ENCODE assay signal across 23 cellular contexts in the genomic region with DNA sequence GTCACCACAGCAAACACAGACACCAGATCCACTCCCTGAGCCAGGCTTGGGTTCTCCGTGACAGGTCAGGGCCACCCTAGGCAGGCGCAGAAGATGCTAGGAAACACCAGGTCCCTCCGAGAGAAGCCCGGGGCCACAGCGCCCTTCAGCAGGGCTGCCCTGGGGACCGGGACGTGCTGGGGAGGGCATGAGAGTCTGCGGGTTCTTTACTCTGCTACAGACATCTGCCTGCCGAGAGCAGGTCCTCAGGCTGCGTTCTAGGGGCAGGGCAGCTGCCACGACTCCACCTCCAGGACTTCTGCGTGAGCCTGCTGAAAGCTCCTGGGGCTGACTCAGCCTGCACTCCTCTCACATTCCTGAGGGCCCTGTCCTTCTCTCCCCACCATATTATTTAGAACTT. TPM values are rescaled to one million over a fixed set of nuclear protein-coding genes. Genes with fewer than 3 reads are reported as not detected.
A peak's percentile ranks its signal among the peaks of the same experiment; 100 is the strongest.
DNase-seq lines count a peak whose midpoint lies in the region; ATAC-seq and TF ChIP-seq lines count a peak whose summit lies in the region.
"Had no signal": no experiment of that assay in that cellular context is flagged by ENCODE, and none has a peak within 500 bp of the region (broad histone marks: within the 10 kb centered on the region; RNA-seq: fewer than 3 reads in every experiment).

No MANE protein-coding gene starts in this region.

- H3K27me3 ChIP-seq in mesendoderm (ENCODE audit: insufficient read depth, low read length, poor library complexity) (no peaks in the 10 kb centered on the region), upper lobe of right lung (no peaks in the 10 kb centered on the region)
- H3K27me3 ChIP-seq: BLaER1, brain microvascular endothelial cell, dorsolateral prefrontal cortex had no signal

- no peak overlapping the region for H3K9ac ChIP-seq in mesendoderm (ENCODE audit: low read length)
- H3K9ac ChIP-seq: BLaER1 had no signal

- no peaks in the 10 kb centered on the region for H3K9me3 ChIP-seq in upper lobe of right lung
- H3K9me3 ChIP-seq: BLaER1 had no signal

- H3K27ac ChIP-seq in coronary artery (no peak overlapping the region), mesendoderm (ENCODE audit: low read depth, low read length) (no peak overlapping the region), upper lobe of right lung (no peak overlapping the region)
- H3K27ac ChIP-seq: BLaER1, brain microvascular endothelial cell, dorsolateral prefrontal cortex, epithelial cell of prostate had no signal

- WGBS in mesendoderm (ENCODE audit: extremely low coverage, insufficient coverage, low lambda C conversion rate), result no CpG with 5 or more reads among the region's 12 CpGs

- no peak overlapping the region for H2BK15ac ChIP-seq in mesendoderm (replicated peaks; ENCODE audit: low read depth)

- H3K4me1 ChIP-seq in mesendoderm (ENCODE audit: control insufficient read depth, low read depth, low read length) (no peaks in the 10 kb centered on the region), upper lobe of right lung (no peaks in the 10 kb centered on the region)

- no peak overlapping the region for H4K8ac ChIP-seq in mesendoderm (ENCODE audit: low read depth, low read length)

- no peaks in the 10 kb centered on the region for H3K79me2 ChIP-seq in mesendoderm (ENCODE audit: control insufficient read depth, insufficient read depth, low read length)

- no peak overlapping the region for H2BK5ac ChIP-seq in mesendoderm (ENCODE audit: low read length)

- H3K4me2 ChIP-seq in mesendoderm (ENCODE audit: low read length), result no peak overlapping the region
- H3K4me2 ChIP-seq: BLaER1 had no signal

- H3K4me3 ChIP-seq in coronary artery, result no peak overlapping the region
- no peak overlapping the region for H3K4me3 ChIP-seq in mesendoderm (ENCODE audit: low read length)
- no peak overlapping the region for H3K4me3 ChIP-seq in upper lobe of right lung
- H3K4me3 ChIP-seq: BLaER1, dorsolateral prefrontal cortex had no signal

- intact Hi-C loops in cardiac septum (cut with DNase I), result no loop called here
- intact Hi-C loops in Right ventricle myocardium inferior (cut with DNase I), result no loop called here
- intact Hi-C loops in upper lobe of right lung (cut with DNase I), result no loop called here

- no peak overlapping the region for H4K5ac ChIP-seq in mesendoderm (ENCODE audit: low read length)

- H3K56ac ChIP-seq in mesendoderm (ENCODE audit: low read length), result no peak overlapping the region

- H3K4ac ChIP-seq in mesendoderm (ENCODE audit: low read depth, low read length), result no peak overlapping the region

- no peak overlapping the region for H2BK120ac ChIP-seq in mesendoderm (ENCODE audit: low read depth, low read length)

- H3K36me3 ChIP-seq in mesendoderm (ENCODE audit: control insufficient read depth, insufficient read depth, low read length) (no peaks in the 10 kb centered on the region), upper lobe of right lung (no peaks in the 10 kb centered on the region)
- H3K36me3 ChIP-seq: BLaER1, brain microvascular endothelial cell had no signal

- no peak overlapping the region for H3K18ac ChIP-seq in mesendoderm (ENCODE audit: low read length)

- ATAC-seq in Right ventricle myocardium inferior, result no peak
- no peak for ATAC-seq in upper lobe of right lung
- no peak for ATAC-seq in GM18511 (IDR thresholded peaks at IDR 0.05; ENCODE audit: unreplicated experiment)

- no peaks in the 10 kb centered on the region for H3K79me1 ChIP-seq in mesendoderm (ENCODE audit: low read length)

- H3K23ac ChIP-seq in mesendoderm (ENCODE audit: low read length), result no peak overlapping the region

- no peak overlapping the region for H2AK5ac ChIP-seq in mesendoderm (ENCODE audit: low read length)

- TF ChIP-seq CTCF in coronary artery (IDR thresholded peaks at IDR 0.05) (no peak), upper lobe of right lung (IDR thresholded peaks at IDR 0.05) (no peak)

- DNase-seq in cardiac septum (ENCODE audit: low spot score) (peak; percentile 67), Right ventricle myocardium inferior (ENCODE audit: missing footprints) (no peak), coronary artery (ENCODE audit: low spot score) (peak; percentile 50), mesendoderm (peak; percentile 64), upper lobe of right lung (peak; percentile 59), cerebellar cortex (ENCODE audit: low spot score) (no peak), NOMO-1 (lab: John Stamatoyannopoulos, UW; ENCODE audit: unreplicated experiment in 2 of 2) (no peak)
- DNase-seq: activated CD4-positive, alpha-beta T cell treated with anti-CD3 and anti-CD28 coated beads, Interleukin-2, amount 10 ng/mL, durations not matched to agents 24 days and 14 days; brain microvascular endothelial cell; GDM1; KG1; midbrain; NCI-H1694; NCI-H2171 treated with DMSO at 0.1 percent for 48 hours; NCI-H69; SHP77 treated with DMSO at 0.1 percent for 48 hours; stimulated activated CD8-positive, alpha-beta memory T cell treated with anti-CD3 and anti-CD28 coated beads, Interleukin-4, amount 100 ng/mL, for 48 hours; substantia nigra; T-helper 1 cell had no signal

RNA-seq across cellular contexts. Expression of gene MYLK3, which starts 11.4 kb away (rescaled TPM):
- total RNA-seq in cardiac septum (150 TPM), Right ventricle myocardium inferior (261 TPM), upper lobe of right lung (0.43 TPM)
- polyA plus RNA-seq in mesendoderm (2013, experiment 1 of 2), result 0.13 TPM
- polyA plus RNA-seq in mesendoderm (2013, experiment 2 of 2), result 0.18 TPM

RNA-seq across cellular contexts. Expression of gene ORC6, which starts 47.2 kb away (rescaled TPM):
- total RNA-seq in cardiac septum, result 3.0 TPM
- total RNA-seq in Right ventricle myocardium inferior, result 2.5 TPM
- polyA plus RNA-seq in mesendoderm (2013, experiment 1 of 2), result 60.9 TPM
- polyA plus RNA-seq in mesendoderm (2013, experiment 2 of 2), result 62.5 TPM
- total RNA-seq in upper lobe of right lung, result 0.78 TPM

RNA-seq across cellular contexts. Expression of gene VPS35, which starts 47.7 kb away (rescaled TPM):
- total RNA-seq in cardiac septum (86.9 TPM), Right ventricle myocardium inferior (86.9 TPM), upper lobe of right lung (87.6 TPM)
- polyA plus RNA-seq in mesendoderm (2013, experiment 1 of 2), result 40.0 TPM
- 39.1 TPM for polyA plus RNA-seq in mesendoderm (2013, experiment 2 of 2)

Comparison
In these comparisons a context has a peak if more than half of its experiments do, and no peak if none do; other contexts are left out.
1. DNase-seq: peak in cardiac septum (single experiment), coronary artery (single experiment), mesendoderm (single experiment) and upper lobe of right lung (single experiment); none in Right ventricle myocardium inferior (single experiment), cerebellar cortex (single experiment) and NOMO-1 (0 of 2).
2. RNA of gene MYLK3, which starts 11.4 kb away (total RNA-seq): 261 TPM in Right ventricle myocardium inferior (single experiment) and 150 TPM in cardiac septum (single experiment); 0.43 TPM in upper lobe of right lung (single experiment); every median in the first group is over 100 times any median in the second.